In genomic region chr4:78476108-78476704, GRCh38 we compare ENCODE assay signal across 23 cellular contexts.
"Had no signal": no experiment of that assay in that cellular context is flagged by ENCODE, and none has a peak within 500 bp of the region (broad histone marks: within the 10 kb centered on the region; RNA-seq: fewer than 3 reads in every experiment).

No MANE protein-coding gene starts in this region.

- ATAC-seq: foreskin keratinocyte; left colon; left ventricle myocardium superior; pancreas; right cardiac atrium; stimulated activated naive B cell treated with anti-CD40 and anti-IgM and Interleukin-4, amounts not matched to agents 10 μg/mL and 1 μg/mL and 100 μg/mL, for 72 hours; stimulated activated naive CD8-positive, alpha-beta T cell treated with anti-CD3 and anti-CD28 coated beads, Interleukin-15, amount 100 ng/mL, for 72 hours; upper lobe of right lung had no signal

- H3K4me3 ChIP-seq: lung, pancreas, spleen, testis, tibial nerve, upper lobe of right lung, vagina had no signal

- H3K27ac ChIP-seq: epithelial cell of prostate, foreskin keratinocyte, pancreas, spleen, testis, tibial nerve, upper lobe of right lung, vagina had no signal

- H3K27me3 ChIP-seq: foreskin keratinocyte, pancreas, spleen, testis, tibial nerve, upper lobe of right lung, vagina had no signal

- H3K4me1 ChIP-seq: pancreas, spleen, testis, tibial nerve, upper lobe of right lung, vagina had no signal

- FAIRE-seq: endometrium, kidney had no signal

- H3K9me3 ChIP-seq: pancreas, spleen, testis, tibial nerve, upper lobe of right lung, vagina had no signal

- DNase-seq: effector memory CD4-positive, alpha-beta T cell; foreskin keratinocyte; kidney; left colon; left ventricle myocardium superior; mesendoderm; naive B cell; occipital lobe; pancreas; right cardiac atrium; spleen; stimulated activated CD4-positive, alpha-beta T cell treated with anti-CD3 and anti-CD28 coated beads, Interleukin-15, amount 100 ng/mL, for 24 hours; stimulated activated CD4-positive, alpha-beta T cell treated with anti-CD3 and anti-CD28 coated beads, Interleukin-1b, Interleukin-23, amount 100 ng/mL, for 48 hours; stimulated activated CD4-positive, alpha-beta T cell treated with anti-CD3 and anti-CD28 coated beads, Interleukin-4, amount 100 ng/mL, for 4 hours; stimulated activated naive B cell treated with anti-CD40 and anti-IgM and Interleukin-4, amounts not matched to agents 10 μg/mL and 1 μg/mL and 100 μg/mL, for 72 hours; stimulated activated naive CD8-positive, alpha-beta T cell treated with anti-CD3 and anti-CD28 coated beads, Interleukin-15, amount 100 ng/mL, for 72 hours; testis; upper lobe of right lung had no signal

- H3K36me3 ChIP-seq: pancreas, spleen, tibial nerve, upper lobe of right lung, vagina had no signal
